ENCODE assay signal across 1 cellular context in the genomic region with DNA sequence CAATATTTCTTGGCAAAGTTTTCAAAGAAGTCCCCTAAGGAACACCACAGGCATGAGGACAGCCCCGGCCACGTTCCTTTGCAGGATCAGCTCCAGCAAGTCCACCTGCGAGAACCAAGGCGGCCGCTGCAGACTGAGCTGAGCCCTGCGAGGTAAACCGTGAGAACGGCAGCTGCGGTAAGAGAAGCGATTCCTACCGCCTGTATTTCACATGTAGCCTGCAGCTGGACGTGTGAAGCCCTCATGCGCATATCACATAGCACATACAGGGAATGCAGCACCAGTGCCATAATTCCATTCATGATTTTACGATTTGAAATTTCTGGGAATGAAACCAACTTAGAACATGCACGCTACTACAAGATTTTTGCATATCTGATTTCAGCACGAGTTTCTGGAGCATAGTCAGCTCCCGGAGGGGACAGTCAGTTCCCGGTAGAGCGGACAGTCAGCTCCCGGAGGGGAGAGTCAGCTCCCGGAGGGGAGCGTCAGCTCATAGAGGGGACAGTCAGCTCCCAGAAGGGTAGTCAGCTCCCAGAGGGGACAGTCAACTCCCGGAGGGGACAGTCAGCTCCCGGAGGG.
TF ChIP-seq lines count a peak whose summit lies in the region.

No MANE protein-coding gene starts in this region.

TF ChIP-seq in IMR-90, 13 proteins besides CTCF, POLR2A, EP300 and RAD21:
- TF ChIP-seq CHD1 (IDR thresholded peaks at IDR 0.05; ENCODE audit: low read depth, low read length) (no peak), MAFK (IDR thresholded peaks at IDR 0.05; ENCODE audit: low read depth, low read length) (no peak), BHLHE40 (IDR thresholded peaks at IDR 0.05; ENCODE audit: low read depth, low read length) (peak; percentile 77), RCOR1 (IDR thresholded peaks at IDR 0.05; ENCODE audit: insufficient replicate concordance, low read length) (no peak), SMC3 (IDR thresholded peaks at IDR 0.05; ENCODE audit: low read depth, low read length) (no peak), MXI1 (IDR thresholded peaks at IDR 0.05; ENCODE audit: borderline replicate concordance, low read depth, low read length) (peak; percentile 15; the same call in 1 of the 2 replicates), RFX5 (IDR thresholded peaks at IDR 0.05; ENCODE audit: low read depth, low read length) (no peak), MAZ (IDR thresholded peaks at IDR 0.05; ENCODE audit: borderline replicate concordance, low read depth, low read length) (no peak), FOS (IDR thresholded peaks at IDR 0.05; ENCODE audit: low read depth, low read length) (no peak), CEBPB (IDR thresholded peaks at IDR 0.05; ENCODE audit: low read depth, low read length) (no peak), NFE2L2 (IDR thresholded peaks at IDR 0.05; ENCODE audit: low read depth, low read length) (no peak)
- TF ChIP-seq, protein P1, sequence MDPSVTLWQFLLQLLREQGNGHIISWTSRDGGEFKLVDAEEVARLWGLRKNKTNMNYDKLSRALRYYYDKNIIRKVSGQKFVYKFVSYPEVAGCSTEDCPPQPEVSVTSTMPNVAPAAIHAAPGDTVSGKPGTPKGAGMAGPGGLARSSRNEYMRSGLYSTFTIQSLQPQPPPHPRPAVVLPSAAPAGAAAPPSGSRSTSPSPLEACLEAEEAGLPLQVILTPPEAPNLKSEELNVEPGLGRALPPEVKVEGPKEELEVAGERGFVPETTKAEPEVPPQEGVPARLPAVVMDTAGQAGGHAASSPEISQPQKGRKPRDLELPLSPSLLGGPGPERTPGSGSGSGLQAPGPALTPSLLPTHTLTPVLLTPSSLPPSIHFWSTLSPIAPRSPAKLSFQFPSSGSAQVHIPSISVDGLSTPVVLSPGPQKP (IDR thresholded peaks at IDR 0.05; ENCODE audit: borderline replicate concordance, low read depth, low read length), result no peak
- TF ChIP-seq, protein P2, sequence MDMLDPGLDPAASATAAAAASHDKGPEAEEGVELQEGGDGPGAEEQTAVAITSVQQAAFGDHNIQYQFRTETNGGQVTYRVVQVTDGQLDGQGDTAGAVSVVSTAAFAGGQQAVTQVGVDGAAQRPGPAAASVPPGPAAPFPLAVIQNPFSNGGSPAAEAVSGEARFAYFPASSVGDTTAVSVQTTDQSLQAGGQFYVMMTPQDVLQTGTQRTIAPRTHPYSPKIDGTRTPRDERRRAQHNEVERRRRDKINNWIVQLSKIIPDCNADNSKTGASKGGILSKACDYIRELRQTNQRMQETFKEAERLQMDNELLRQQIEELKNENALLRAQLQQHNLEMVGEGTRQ (IDR thresholded peaks at IDR 0.05; ENCODE audit: low read depth, low read length), result no peak
